19 cellular contexts compared by ENCODE assay signal in genomic region chr22:47146941-47147340, GRCh38.
"Had no signal": no experiment of that assay in that cellular context is flagged by ENCODE, and none has a peak within 500 bp of the region (broad histone marks: within the 10 kb centered on the region; RNA-seq: fewer than 3 reads in every experiment).

No MANE protein-coding gene starts in this region.

- H3K27ac ChIP-seq: dorsolateral prefrontal cortex, hepatocyte, neutrophil, stomach, thoracic aorta, transverse colon had no signal

- ATAC-seq: left colon, left ventricle myocardium superior had no signal

- DNase-seq: cortex of kidney; effector CD8-positive, alpha-beta T cell; foreskin melanocyte; head of caudate nucleus; left colon; left ventricle myocardium superior; mesenchymal stem cell; naive B cell; posterior cingulate gyrus; small intestine; stimulated activated CD4-positive, alpha-beta T cell treated with anti-CD3 and anti-CD28 coated beads, Interleukin-12 subunit alpha, Interleukin-12 subunit beta, amount 100 ng/mL, for 4 hours; stimulated activated naive CD4-positive, alpha-beta T cell; stomach; transverse colon had no signal

- H3K27me3 ChIP-seq: dorsolateral prefrontal cortex, hepatocyte, neutrophil, stomach, transverse colon had no signal

- H3K9me3 ChIP-seq: neutrophil, stomach, thoracic aorta, transverse colon had no signal

- FAIRE-seq: small intestine had no signal

- H3K36me3 ChIP-seq: stomach, thoracic aorta, transverse colon had no signal

- H3K4me2 ChIP-seq: hepatocyte had no signal

- H2AFZ ChIP-seq: hepatocyte had no signal

- H3K79me2 ChIP-seq: hepatocyte had no signal

- H3K4me3 ChIP-seq: dorsolateral prefrontal cortex, hepatocyte, lung, stomach, thoracic aorta, transverse colon had no signal

- H3K27me3 Mint-ChIP-seq: naive B cell had no signal
